28 cellular contexts compared by ENCODE assay signal in the genomic region with DNA sequence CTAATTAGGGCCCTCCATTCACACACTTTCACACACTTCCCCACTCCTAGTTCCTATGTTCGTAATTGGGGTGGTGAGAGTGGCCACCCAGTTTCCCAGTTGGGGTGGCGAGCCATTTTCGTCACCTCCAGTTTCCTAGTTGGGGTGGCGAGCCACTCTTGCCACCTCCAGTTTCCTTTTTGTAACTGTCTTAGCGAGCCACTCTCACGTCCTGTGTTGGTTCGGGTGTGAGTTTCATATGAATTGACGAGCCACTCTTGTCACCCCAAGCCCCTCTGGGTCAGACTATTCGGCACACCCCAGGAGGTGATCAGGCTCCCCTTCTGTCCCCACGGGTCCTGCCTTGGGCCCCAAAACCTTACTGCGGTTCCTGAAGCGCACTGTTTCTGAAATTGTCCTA. TPM values are rescaled to one million over a fixed set of nuclear protein-coding genes. Genes with fewer than 3 reads are reported as not detected.
DNase-seq lines count a peak whose midpoint lies in the region; ATAC-seq, FAIRE-seq and TF ChIP-seq lines count a peak whose summit lies in the region.
"Had no signal": no experiment of that assay in that cellular context is flagged by ENCODE, and none has a peak within 500 bp of the region (broad histone marks: within the 10 kb centered on the region; RNA-seq: fewer than 3 reads in every experiment).

No MANE protein-coding gene starts in this region.

- no peak for FAIRE-seq in H54 (lab: Jason Lieb, UNC)
- FAIRE-seq: A549, D721Med, GM18507 had no signal

- no peak for ATAC-seq in activated T-cell treated with anti-CD3 and anti-CD28 coated beads, Interleukin-2, amount 50 U/mL, for 72 hours (replicated peaks in 1 of 2)
- ATAC-seq in activated naive CD8-positive, alpha-beta T cell treated with anti-CD3 and anti-CD28 coated beads, Interleukin-2, amount 10 ng/mL, durations not matched to agents 7 days and 5 days (ENCODE audit: low read depth): no peak
- ATAC-seq in naive thymus-derived CD4-positive, alpha-beta T cell: peak; percentile 4
- ATAC-seq: A549, GM23338 had no signal

- peaks cover 7 to 77% (median 15%) of the 10 kb centered on the region in 3 experiments for H3K36me3 ChIP-seq in naive thymus-derived CD4-positive, alpha-beta T cell (ENCODE audit: control insufficient read depth in 2 of 3, insufficient read depth in 3 of 3, low read length in 3 of 3)

- H3K9me3 ChIP-seq in naive thymus-derived CD4-positive, alpha-beta T cell (ENCODE audit: control insufficient read depth in 2 of 3, low read length in 3 of 3): no peaks in the 10 kb centered on the region
- H3K9me3 ChIP-seq: A549 had no signal

- H3K27me3 ChIP-seq in naive thymus-derived CD4-positive, alpha-beta T cell (ENCODE audit: control insufficient read depth in 2 of 2, insufficient read depth in 2 of 2, low read length in 2 of 2): no peaks in the 10 kb centered on the region

- H3K27ac ChIP-seq in naive thymus-derived CD4-positive, alpha-beta T cell (ENCODE audit: low read depth, low read length): no peak overlapping the region
- H3K27ac ChIP-seq: A549, HL-60, RWPE1 had no signal

- H3K4me1 Mint-ChIP-seq in activated T-cell treated with anti-CD3 and anti-CD28 coated beads, Interleukin-2, amount 50 U/mL, for 72 hours (ENCODE audit: low read depth): no peaks in the 10 kb centered on the region
- no peaks in the 10 kb centered on the region for H3K4me1 Mint-ChIP-seq in activated naive CD8-positive, alpha-beta T cell treated with anti-CD3 and anti-CD28 coated beads, Interleukin-2, amount 10 ng/mL, durations not matched to agents 7 days and 5 days
- H3K4me1 Mint-ChIP-seq in naive thymus-derived CD4-positive, alpha-beta T cell: peaks cover 0 to 13% (median 4%) of the 10 kb centered on the region in 7 donors
- H3K4me1 Mint-ChIP-seq: B cell, CD14-positive monocyte, GM23338 had no signal

- TF ChIP-seq POLR2A in H54 (IDR thresholded peaks at IDR 0.05; ENCODE audit: low read depth, low read length): no peak

- POLR2A ChIA-PET in activated naive CD8-positive, alpha-beta T cell treated with anti-CD3 and anti-CD28 coated beads, Interleukin-2, amount 10 ng/mL, durations not matched to agents 7 days and 5 days (lab: Charles Lee): no interaction called here
- POLR2A ChIA-PET in naive thymus-derived CD4-positive, alpha-beta T cell (lab: Charles Lee): interaction anchor here (0.6 kb wide), 1 partner anchor 712 kb away, joined by 3 read pairs; no protein-coding TSS in a partner anchor

- H3K4me1 ChIP-seq in naive thymus-derived CD4-positive, alpha-beta T cell (ENCODE audit: control insufficient read depth in 2 of 2, insufficient read depth in 2 of 2, low read length in 2 of 2): no peaks in the 10 kb centered on the region
- H3K4me1 ChIP-seq: A549 had no signal

- intact Hi-C loops in naive thymus-derived CD4-positive, alpha-beta T cell (cut with micrococcal nuclease): no loop called here

- H3K4me3 Mint-ChIP-seq in activated T-cell treated with anti-CD3 and anti-CD28 coated beads, Interleukin-2, amount 50 U/mL, for 72 hours: no peak overlapping the region
- H3K4me3 Mint-ChIP-seq in activated naive CD8-positive, alpha-beta T cell treated with anti-CD3 and anti-CD28 coated beads, Interleukin-2, amount 10 ng/mL, durations not matched to agents 7 days and 5 days: no peak overlapping the region
- no peak overlapping the region for H3K4me3 Mint-ChIP-seq in naive thymus-derived CD4-positive, alpha-beta T cell
- H3K4me3 Mint-ChIP-seq: B cell, CD14-positive monocyte, GM23338 had no signal

- peak overlapping the region; percentile 22 for H3K27ac Mint-ChIP-seq in activated T-cell treated with anti-CD3 and anti-CD28 coated beads, Interleukin-2, amount 50 U/mL, for 72 hours
- H3K27ac Mint-ChIP-seq in activated naive CD8-positive, alpha-beta T cell treated with anti-CD3 and anti-CD28 coated beads, Interleukin-2, amount 10 ng/mL, durations not matched to agents 7 days and 5 days: peak overlapping the region; percentile 28
- no peak overlapping the region for H3K27ac Mint-ChIP-seq in naive thymus-derived CD4-positive, alpha-beta T cell
- H3K27ac Mint-ChIP-seq: B cell, GM23338 had no signal

- H3K27me3 Mint-ChIP-seq in activated T-cell treated with anti-CD3 and anti-CD28 coated beads, Interleukin-2, amount 50 U/mL, for 72 hours (ENCODE audit: low read depth): no peaks in the 10 kb centered on the region
- H3K27me3 Mint-ChIP-seq in activated naive CD8-positive, alpha-beta T cell treated with anti-CD3 and anti-CD28 coated beads, Interleukin-2, amount 10 ng/mL, durations not matched to agents 7 days and 5 days: no peaks in the 10 kb centered on the region
- no peaks in the 10 kb centered on the region for H3K27me3 Mint-ChIP-seq in naive thymus-derived CD4-positive, alpha-beta T cell
- H3K27me3 Mint-ChIP-seq: B cell had no signal

- DNase-seq in activated T-cell treated with anti-CD3 and anti-CD28 coated beads, Interleukin-2, amount 50 U/mL, for 72 hours: no peak
- no peak for DNase-seq in activated T-cell treated with anti-CD3 and anti-CD28 coated beads, Interleukin-2, amount 50 U/mL, for 1 hour
- no peak for DNase-seq in activated naive CD8-positive, alpha-beta T cell treated with anti-CD3 and anti-CD28 coated beads, Interleukin-2, amount 10 ng/mL, durations not matched to agents 7 days and 5 days
- no peak for DNase-seq in naive thymus-derived CD4-positive, alpha-beta T cell
- DNase-seq in H54 (ENCODE audit: insufficient read length, low spot score) (no peak), glomerular visceral epithelial cell (ENCODE audit: extremely low spot score) (no peak), NCI-H2029 treated with DMSO at 0.1 percent for 48 hours (lab: John Stamatoyannopoulos, UW) (no peak)
- DNase-seq: DMS53; GDM1; HCEC 1CT; KG1; NCI-H1092; NCI-H1436 treated with DMSO at 0.1 percent for 48 hours; NCI-H2029; NCI-H2171; NCI-H345; NCI-H524; NCI-H774; NK-92 treated with Interleukin-12 subunit alpha and Interleukin-12 subunit beta, amount 100 ng/mL, for 24 hours; SHP77 treated with DMSO at 0.1 percent for 48 hours had no signal

- peaks cover 11 to 14% of the 10 kb centered on the region in 2 donors for H3K36me3 Mint-ChIP-seq in activated T-cell treated with anti-CD3 and anti-CD28 coated beads, Interleukin-2, amount 50 U/mL, for 72 hours (ENCODE audit: insufficient read depth in 2 of 2)
- H3K36me3 Mint-ChIP-seq in activated naive CD8-positive, alpha-beta T cell treated with anti-CD3 and anti-CD28 coated beads, Interleukin-2, amount 10 ng/mL, durations not matched to agents 7 days and 5 days: peaks cover 29% of the 10 kb centered on the region
- H3K36me3 Mint-ChIP-seq in naive thymus-derived CD4-positive, alpha-beta T cell: peaks cover 8 to 56% (median 41%) of the 10 kb centered on the region in 5 donors

- CTCF ChIA-PET in naive thymus-derived CD4-positive, alpha-beta T cell (lab: Charles Lee): interaction anchor here (0.7 kb wide), 2 partner anchors 196 to 1626 kb away, joined by 5 read pairs; no protein-coding TSS in a partner anchor

- no peaks in the 10 kb centered on the region for H3K9me3 Mint-ChIP-seq in activated T-cell treated with anti-CD3 and anti-CD28 coated beads, Interleukin-2, amount 50 U/mL, for 72 hours
- no peaks in the 10 kb centered on the region for H3K9me3 Mint-ChIP-seq in activated naive CD8-positive, alpha-beta T cell treated with anti-CD3 and anti-CD28 coated beads, Interleukin-2, amount 10 ng/mL, durations not matched to agents 7 days and 5 days
- peaks cover 0 to 4% (median 0%) of the 10 kb centered on the region in 11 donors for H3K9me3 Mint-ChIP-seq in naive thymus-derived CD4-positive, alpha-beta T cell
- H3K9me3 Mint-ChIP-seq: GM23338 had no signal

- no peak overlapping the region for H3K4me3 ChIP-seq in naive thymus-derived CD4-positive, alpha-beta T cell (ENCODE audit: low read length)
- H3K4me3 ChIP-seq: A549, GM23338 had no signal

RNA-seq across cellular contexts. Expression of gene CYP20A1, which starts 14.0 kb away (rescaled TPM):
- 10 to 100 TPM; 19.4 to 26.5 TPM for total RNA-seq in activated T-cell treated with anti-CD3 and anti-CD28 coated beads, Interleukin-2, amount 50 U/mL, for 72 hours
- 10 to 100 TPM; 18.3 to 22.6 TPM for total RNA-seq in activated naive CD8-positive, alpha-beta T cell treated with anti-CD3 and anti-CD28 coated beads, Interleukin-2, amount 10 ng/mL, durations not matched to agents 7 days and 5 days
- total RNA-seq in naive thymus-derived CD4-positive, alpha-beta T cell: 10 to 100 TPM; 23.7 to 43.3 (median 28.3) TPM
- polyA plus RNA-seq in naive thymus-derived CD4-positive, alpha-beta T cell: 10 to 100 TPM; 21.6 to 37.0 TPM

Comparison
In these comparisons a context has a peak if more than half of its experiments do, and no peak if none do; other contexts are left out.
1. H3K27ac Mint-ChIP-seq: peak in activated T-cell treated with anti-CD3 and anti-CD28 coated beads, Interleukin-2, amount 50 U/mL, for 72 hours (single experiment) and activated naive CD8-positive, alpha-beta T cell treated with anti-CD3 and anti-CD28 coated beads, Interleukin-2, amount 10 ng/mL, durations not matched to agents 7 days and 5 days (single experiment); none in naive thymus-derived CD4-positive, alpha-beta T cell (0 of 9).